Comparison of ENCODE assay signal across 15 cellular contexts in the genomic region with DNA sequence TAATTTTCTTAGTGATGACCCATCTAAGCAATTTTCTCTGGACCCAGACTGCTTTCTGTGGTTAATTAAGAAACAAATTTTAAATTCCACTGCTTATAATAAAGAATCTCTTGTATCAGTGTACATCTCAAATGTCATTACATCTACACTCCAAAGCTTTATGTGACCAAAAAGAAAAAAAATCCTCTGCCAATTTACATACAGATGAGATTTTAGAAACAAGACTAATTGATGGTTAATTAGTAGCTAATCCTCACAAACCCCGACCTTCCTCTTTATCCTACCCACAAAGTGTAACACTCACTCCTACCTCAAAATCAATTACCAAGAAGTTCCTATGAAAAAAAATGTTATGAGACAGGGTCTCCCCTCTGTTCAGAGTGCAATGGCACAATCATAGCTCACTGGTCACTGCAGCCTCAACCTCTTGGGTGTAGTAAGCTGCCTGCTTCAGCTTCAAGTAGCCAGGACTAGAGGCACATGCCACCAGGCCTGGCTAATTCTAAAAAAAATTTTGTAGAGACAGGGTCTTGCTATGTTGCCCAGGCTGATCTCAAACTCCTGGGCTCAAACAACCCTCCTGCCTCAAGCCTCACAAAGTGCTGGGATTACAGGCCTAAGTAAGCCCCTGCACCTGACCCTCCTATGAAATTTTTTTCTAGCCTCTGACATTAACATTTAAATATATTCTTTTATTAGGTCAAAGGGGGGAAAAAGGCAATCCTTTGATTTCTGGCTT. TPM values are rescaled to one million over a fixed set of nuclear protein-coding genes. Genes with fewer than 3 reads are reported as not detected.
DNase-seq lines count a peak whose midpoint lies in the region; ATAC-seq and TF ChIP-seq lines count a peak whose summit lies in the region.
"Had no signal": no experiment of that assay in that cellular context is flagged by ENCODE, and none has a peak within 500 bp of the region (broad histone marks: within the 10 kb centered on the region; RNA-seq: fewer than 3 reads in every experiment).

No MANE protein-coding gene starts in this region.

- peaks cover 33% of the 10 kb centered on the region for H3K36me3 ChIP-seq in CD4-positive, alpha-beta memory T cell (ENCODE audit: insufficient read depth, low read length)
- peaks cover 30 to 80% of the 10 kb centered on the region in 2 experiments for H3K36me3 ChIP-seq in HEK293 (ENCODE audit: control insufficient read depth in 2 of 2, insufficient read depth in 1 of 2, low read length in 2 of 2)
- peaks cover 34% of the 10 kb centered on the region for H3K36me3 ChIP-seq in neural progenitor cell

- peaks cover 41 to 68% (median 60%) of the 10 kb centered on the region in 4 donors for H3K4me1 Mint-ChIP-seq in CD4-positive, alpha-beta memory T cell
- H3K4me1 Mint-ChIP-seq in chondrocyte (ENCODE audit: low read depth) (peaks cover 55% of the 10 kb centered on the region), neural progenitor cell (no peaks in the 10 kb centered on the region)

- peaks cover 46 to 66% of the 10 kb centered on the region in 2 donors for H3K36me3 Mint-ChIP-seq in CD4-positive, alpha-beta memory T cell
- peaks cover 26% of the 10 kb centered on the region for H3K36me3 Mint-ChIP-seq in chondrocyte (ENCODE audit: low read depth)
- peaks cover 41% of the 10 kb centered on the region for H3K36me3 Mint-ChIP-seq in neural progenitor cell
- H3K36me3 Mint-ChIP-seq: IgD-negative memory B cell had no signal

- ATAC-seq in GM18498 (IDR thresholded peaks at IDR 0.05; ENCODE audit: unreplicated experiment) = no peak

- peaks cover 6% of the 10 kb centered on the region for H3F3A ChIP-seq in neural progenitor cell (ENCODE audit: low read depth)

- H3K4me3 Mint-ChIP-seq in CD4-positive, alpha-beta memory T cell = peak overlapping the region in 6 of 8 donors; percentile 5 to 52 (median 26)
- H3K4me3 Mint-ChIP-seq in chondrocyte (ENCODE audit: unreplicated experiment) (no peak overlapping the region), neural progenitor cell (no peak overlapping the region)
- H3K4me3 Mint-ChIP-seq: CD14-positive monocyte had no signal

- H3K9me3 ChIP-seq in CD4-positive, alpha-beta memory T cell (ENCODE audit: control insufficient read depth in 1 of 2, low read length in 2 of 2) = no peaks in the 10 kb centered on the region
- H3K9me3 ChIP-seq in HEK293 (ENCODE audit: control insufficient read depth, insufficient read depth, low read depth, low read length) = no peaks in the 10 kb centered on the region
- no peaks in the 10 kb centered on the region for H3K9me3 ChIP-seq in neural progenitor cell (ENCODE audit: low read depth)

- CTCF ChIA-PET in CD4-positive, alpha-beta memory T cell (lab: Charles Lee; ENCODE audit: partially characterized antibody) = interaction anchor here (0.7 to 1.3 kb wide), 4 partner anchors 10 to 37 kb away, joined by 3 to 4 read pairs (median 3); no protein-coding TSS in a partner anchor
- CTCF ChIA-PET in HEK293 (lab: Yijun Ruan, JAX) = interaction anchor here (0.6 kb wide), 1 partner anchor 485 kb away, joined by 3 read pairs; no protein-coding TSS in a partner anchor

- no peak overlapping the region for H3K9ac ChIP-seq in neural progenitor cell

- no peak overlapping the region for H3K4me3 ChIP-seq in CD4-positive, alpha-beta memory T cell (ENCODE audit: low read length in 2 of 2)
- H3K4me3 ChIP-seq in HEK293 (ENCODE audit: low read depth, low read length) = no peak overlapping the region
- H3K4me3 ChIP-seq in neural progenitor cell = no peak overlapping the region

- H4K20me1 ChIP-seq in neural progenitor cell (ENCODE audit: low read depth) = peaks cover 86% of the 10 kb centered on the region

- H3K9me3 Mint-ChIP-seq in CD4-positive, alpha-beta memory T cell = no peaks in the 10 kb centered on the region
- no peaks in the 10 kb centered on the region for H3K9me3 Mint-ChIP-seq in chondrocyte (ENCODE audit: low read depth)
- no peaks in the 10 kb centered on the region for H3K9me3 Mint-ChIP-seq in neural progenitor cell
- H3K9me3 Mint-ChIP-seq: CD14-positive monocyte, IgD-negative memory B cell had no signal

- no peak overlapping the region for H3K4me2 ChIP-seq in neural progenitor cell

- H3K27me3 ChIP-seq in CD4-positive, alpha-beta memory T cell (ENCODE audit: insufficient read depth, low read length) = no peaks in the 10 kb centered on the region
- no peaks in the 10 kb centered on the region for H3K27me3 ChIP-seq in neural progenitor cell

- POLR2A ChIA-PET in CD4-positive, alpha-beta memory T cell (lab: Charles Lee; ENCODE audit: partially characterized antibody) = interaction anchor here (0.9 kb wide), 1 partner anchor 13 kb away, joined by 5 read pairs; no protein-coding TSS in a partner anchor
- POLR2A ChIA-PET in HEK293 (lab: Yijun Ruan, JAX) = interaction anchor here (0.6 kb wide), 1 partner anchor 12 kb away, joined by 3 read pairs; no protein-coding TSS in a partner anchor

- peak overlapping the region; percentile 4 to 85 (median 52) for H3K27ac Mint-ChIP-seq in CD4-positive, alpha-beta memory T cell
- peak overlapping the region; percentile 85 for H3K27ac Mint-ChIP-seq in chondrocyte (ENCODE audit: unreplicated experiment)
- H3K27ac Mint-ChIP-seq in neural progenitor cell = no peak overlapping the region

- DNase-seq in CD4-positive, alpha-beta memory T cell = no peak
- DNase-seq in chondrocyte (ENCODE audit: low spot score) (no peak), neural progenitor cell (ENCODE audit: low spot score) (no peak), mesenteric fat pad (ENCODE audit: low spot score) (no peak), COR-L47 (lab: John Stamatoyannopoulos, UW) (no peak), GOT3 (lab: John Stamatoyannopoulos, UW) (no peak)
- DNase-seq: NCI-H146; NCI-H69; SIG-M5; stimulated activated CD4-positive, alpha-beta T cell treated with anti-CD3 and anti-CD28 coated beads, Interleukin-4, amount 100 ng/mL, for 24 hours had no signal

- H3K79me2 ChIP-seq in neural progenitor cell (ENCODE audit: low read depth) = peaks cover 95% of the 10 kb centered on the region

- no peak overlapping the region for H2AFZ ChIP-seq in neural progenitor cell (replicated peaks)

- H3K4me1 ChIP-seq in CD4-positive, alpha-beta memory T cell (ENCODE audit: insufficient read depth, low read length) = peaks cover 65% of the 10 kb centered on the region
- H3K4me1 ChIP-seq in HEK293 (ENCODE audit: control insufficient read depth, insufficient read depth, low read length) (no peaks in the 10 kb centered on the region), neural progenitor cell (no peaks in the 10 kb centered on the region)

- intact Hi-C loops in CD4-positive, alpha-beta memory T cell (cut with micrococcal nuclease) = no loop called here

- no peak overlapping the region for H3K27ac ChIP-seq in CD4-positive, alpha-beta memory T cell (ENCODE audit: low read depth, low read length)
- no peak overlapping the region for H3K27ac ChIP-seq in HEK293 (ENCODE audit: extremely low read depth, low read depth, low read length)
- H3K27ac ChIP-seq in neural progenitor cell = peak overlapping the region; percentile 31
- H3K27ac ChIP-seq: epithelial cell of prostate had no signal

- TF ChIP-seq CTCF in HEK293 (tag by site-specific recombination; IDR thresholded peaks at IDR 0.05) = no peak
- TF ChIP-seq CTCF in chondrocyte (IDR thresholded peaks at IDR 0.05) = no peak
- TF ChIP-seq CTCF in neural progenitor cell (IDR thresholded peaks at IDR 0.05) = no peak

- no peaks in the 10 kb centered on the region for H3K27me3 Mint-ChIP-seq in CD4-positive, alpha-beta memory T cell
- H3K27me3 Mint-ChIP-seq in chondrocyte (ENCODE audit: low read depth) = no peaks in the 10 kb centered on the region
- no peaks in the 10 kb centered on the region for H3K27me3 Mint-ChIP-seq in neural progenitor cell (ENCODE audit: insufficient read depth, low read depth)
- H3K27me3 Mint-ChIP-seq: IgD-negative memory B cell had no signal

TF ChIP-seq in HEK293, 187 proteins besides CTCF, POLR2A, EP300 and RAD21:
- TF ChIP-seq GLI2 (tag by site-specific recombination; IDR thresholded peaks at IDR 0.05; ENCODE audit: borderline replicate concordance, low read depth) (no peak), REPIN1 (tag by site-specific recombination; IDR thresholded peaks at IDR 0.05; ENCODE audit: low read depth) (no peak), ZNF121 (tag by site-specific recombination; IDR thresholded peaks at IDR 0.05) (peak; percentile 86), BCL11A (tag by site-specific recombination; IDR thresholded peaks at IDR 0.05; ENCODE audit: low read depth) (no peak), ZNF514 (tag by site-specific recombination; IDR thresholded peaks at IDR 0.05) (no peak), ZNF239 (tag by site-specific recombination; IDR thresholded peaks at IDR 0.05) (no peak), ZNF610 (tag by site-specific recombination; IDR thresholded peaks at IDR 0.05; ENCODE audit: borderline replicate concordance) (no peak), ZNF768 (tag by site-specific recombination; IDR thresholded peaks at IDR 0.05) (no peak)
- TF ChIP-seq, protein P1, sequence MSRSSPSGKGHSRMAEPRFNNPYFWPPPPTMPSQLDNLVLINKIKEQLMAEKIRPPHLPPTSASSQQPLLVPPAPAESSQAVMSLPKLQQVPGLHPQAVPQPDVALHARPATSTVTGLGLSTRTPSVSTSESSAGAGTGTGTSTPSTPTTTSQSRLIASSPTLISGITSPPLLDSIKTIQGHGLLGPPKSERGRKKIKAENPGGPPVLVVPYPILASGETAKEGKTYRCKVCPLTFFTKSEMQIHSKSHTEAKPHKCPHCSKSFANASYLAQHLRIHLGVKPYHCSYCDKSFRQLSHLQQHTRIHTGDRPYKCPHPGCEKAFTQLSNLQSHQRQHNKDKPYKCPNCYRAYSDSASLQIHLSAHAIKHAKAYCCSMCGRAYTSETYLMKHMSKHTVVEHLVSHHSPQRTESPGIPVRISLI (tag by site-specific recombination; IDR thresholded peaks at IDR 0.05) = no peak

RNA-seq across cellular contexts. Expression of a gene that starts 14.8 kb away (rescaled TPM):
- 10 to 100 TPM; 54.8 to 55.6 TPM for total RNA-seq in CD4-positive, alpha-beta memory T cell
- polyA plus RNA-seq in CD4-positive, alpha-beta memory T cell = 10 to 100 TPM; 23.4 to 29.6 TPM
- total RNA-seq in chondrocyte (134 to 147 TPM (median 146 TPM) in 3 replicates), neural progenitor cell (ENCODE audit: low replicate concordance) (90.3 and 131 TPM in 2 replicates), mesenteric fat pad (116 TPM)

Comparison
In these comparisons a context has a peak if more than half of its experiments do, and no peak if none do; other contexts are left out.
1. H3K4me3 Mint-ChIP-seq: peak in CD4-positive, alpha-beta memory T cell (6 of 8); none in chondrocyte (single experiment) and neural progenitor cell (single experiment).